ENCODE assay signal across 22 cellular contexts in genomic region chr15:63772531-63772930, GRCh38.
"Had no signal": no experiment of that assay in that cellular context is flagged by ENCODE, and none has a peak within 500 bp of the region (broad histone marks: within the 10 kb centered on the region; RNA-seq: fewer than 3 reads in every experiment).

No MANE protein-coding gene starts in this region.

- FAIRE-seq: K562, RCC 7860 had no signal

- DNase-seq: activated B cell treated with CpG ODN at 0.5 μM for 24 hours; activated CD4-positive, alpha-beta T cell treated with anti-CD3 and anti-CD28 coated beads for 1 hour; activated CD4-positive, alpha-beta T cell treated with anti-CD3 and anti-CD28 coated beads, Interleukin-2, amount 10 ng/mL, durations not matched to agents 24 days and 14 days; activated CD4-positive, alpha-beta T cell treated with anti-CD3 and anti-CD28 coated beads, Interleukin-2, amount 50 U/mL, for 48 hours; activated T-cell treated with anti-CD3 and anti-CD28 coated beads for 4 hours; activated T-cell treated with anti-CD3 and anti-CD28 coated beads, Interleukin-2, amount 50 U/mL, for 48 hours; brain microvascular endothelial cell; Karpas-422; MM.1S; NCI-H1105; NCI-H1436; NCI-H1694 treated with DMSO at 0.1 percent for 48 hours; NCI-H2029 treated with DMSO at 0.1 percent for 48 hours; NCI-H345; NCI-H510A; NCI-H526 treated with DMSO at 0.1 percent for 48 hours; PC-3; SHP77; T-helper 17 cell; T-helper 9 cell had no signal
